8 cellular contexts compared by ENCODE assay signal in genomic region chr1:114755006-114755936, GRCh38. TPM values are rescaled to one million over a fixed set of nuclear protein-coding genes. Genes with fewer than 3 reads are reported as not detected.
DNase-seq lines count a peak whose midpoint lies in the region; ATAC-seq, FAIRE-seq and TF ChIP-seq lines count a peak whose summit lies in the region.

No MANE protein-coding gene starts in this region.

- H3K79me2 ChIP-seq in Loucy (ENCODE audit: insufficient read depth, low read length) (peaks cover 75% of the 10 kb centered on the region), K562 (ENCODE audit: control insufficient read depth, insufficient read depth, low read length) (peaks cover 76% of the 10 kb centered on the region)

- H2AFZ ChIP-seq in Loucy (ENCODE audit: low read length) (no peak overlapping the region), K562 (ENCODE audit: low read depth, low read length) (no peak overlapping the region)

- DNase-seq in CD4-positive, CD25-positive, alpha-beta regulatory T cell: no peak
- DNase-seq in K562 (ENCODE audit: extremely low read depth in 1 of 4, low spot score in 3 of 4): no peak
- DNase-seq in naive B cell: no peak
- DNase-seq in NCI-H1048 (lab: John Stamatoyannopoulos, UW): no peak
- DNase-seq in AG08395 (ENCODE audit: low spot score): no peak

- no peak for FAIRE-seq in K562 (lab: Jason Lieb, UNC)

- TF ChIP-seq POLR2A in K562 (conservative IDR thresholded peaks at IDR 0.05): no peak

- H3K9me2 ChIP-seq in Loucy (replicated peaks; ENCODE audit: low read depth, low read length): no peaks in the 10 kb centered on the region

- H3K27me3 ChIP-seq in CD4-positive, CD25-positive, alpha-beta regulatory T cell (ENCODE audit: control insufficient read depth, insufficient read depth, low read length): no peaks in the 10 kb centered on the region
- H3K27me3 ChIP-seq in Loucy (ENCODE audit: insufficient read depth, low read length, poor library complexity, severe bottlenecking) (peaks cover 3% of the 10 kb centered on the region), K562 (ENCODE audit: control insufficient read depth in 2 of 2, insufficient read depth in 2 of 2, low read length in 2 of 2) (no peaks in the 10 kb centered on the region)

- H3K27ac Mint-ChIP-seq in CD4-positive, CD25-positive, alpha-beta regulatory T cell: peak overlapping the region; percentile 50 to 100 (median 85)
- peak overlapping the region in 4 of 6 donors; percentile 14 to 100 (median 51) for H3K27ac Mint-ChIP-seq in naive B cell

- ATAC-seq in CD4-positive, CD25-positive, alpha-beta regulatory T cell (ENCODE audit: low read depth in 2 of 2): no peak
- ATAC-seq in K562 (no peak), naive B cell (ENCODE audit: low read depth in 2 of 2) (no peak), HG03469 (IDR thresholded peaks at IDR 0.05; ENCODE audit: unreplicated experiment) (no peak), HG03159 (IDR thresholded peaks at IDR 0.05; ENCODE audit: unreplicated experiment) (no peak)

- peaks cover 75% of the 10 kb centered on the region for H3K4me1 ChIP-seq in CD4-positive, CD25-positive, alpha-beta regulatory T cell (ENCODE audit: control insufficient read depth, insufficient read depth, low read length, poor library complexity, severe bottlenecking)
- peaks cover 58% of the 10 kb centered on the region for H3K4me1 ChIP-seq in Loucy (ENCODE audit: insufficient read depth, low read length, poor library complexity, severe bottlenecking)
- H3K4me1 ChIP-seq in K562 (replicated peaks in 1 of 2; ENCODE audit: control insufficient read depth in 2 of 2, insufficient read depth in 2 of 2, low read length in 2 of 2): peaks cover 3 to 33% of the 10 kb centered on the region in 2 experiments; a peak in 4 of 5 replicates

- CTCF ChIA-PET in K562 (lab: Yijun Ruan, JAX; ENCODE audit: low intra/inter-chr PET ratio): no interaction called here

- 10% methylated on average over 7 of the region's 7 CpGs for WGBS in K562 (ENCODE audit: insufficient coverage, low coverage, missing lambda C conversion rate)

- peak overlapping the region; percentile 99 for H3K4me3 ChIP-seq in CD4-positive, CD25-positive, alpha-beta regulatory T cell (ENCODE audit: low read depth, low read length)
- H3K4me3 ChIP-seq in Loucy (ENCODE audit: low read length, poor library complexity, severe bottlenecking) (peak overlapping the region; percentile 93), K562 (peak overlapping the region; percentile 93)

- peaks cover 0 to 5% (median 0%) of the 10 kb centered on the region in 7 donors for H3K9me3 Mint-ChIP-seq in CD4-positive, CD25-positive, alpha-beta regulatory T cell
- peaks cover 0 to 5% (median 0%) of the 10 kb centered on the region in 7 donors for H3K9me3 Mint-ChIP-seq in naive B cell

- peaks cover 1% of the 10 kb centered on the region for H3K36me3 Mint-ChIP-seq in CD4-positive, CD25-positive, alpha-beta regulatory T cell
- H3K36me3 Mint-ChIP-seq in naive B cell: peaks cover 0 to 8% of the 10 kb centered on the region in 2 donors

- POLR2A ChIA-PET in K562 (lab: Yijun Ruan, JAX): interaction anchor here (0.6 to 3.2 kb wide), 9 partner anchors 10 to 1677 kb away, joined by 3 to 17 read pairs (median 4); no protein-coding TSS in a partner anchor

- intact Hi-C loops in K562 (cut with micrococcal nuclease): loop anchor here (5.0 to 10.0 kb wide), 2 partner anchors 173 to 410 kb away; partner anchors contain the start of gene BCAS2

- TF ChIP-seq CTCF in Loucy (conservative IDR thresholded peaks at IDR 0.05; ENCODE audit: low read length) (no peak), K562 (IDR thresholded peaks at IDR 0.05 in 2 of 3, conservative IDR thresholded peaks at IDR 0.05 in 1 of 3; ENCODE audit: insufficient read depth in 2 of 3, low read depth in 1 of 3, low read length in 3 of 3) (no peak)

- H3K4me2 ChIP-seq in Loucy (ENCODE audit: low read depth, low read length, poor library complexity, severe bottlenecking): peak overlapping the region; percentile 94
- H3K4me2 ChIP-seq in K562 (ENCODE audit: insufficient read depth, low read length): peak overlapping the region; percentile 100

- peaks cover 12% of the 10 kb centered on the region for H3K27me3 Mint-ChIP-seq in CD4-positive, CD25-positive, alpha-beta regulatory T cell
- no peaks in the 10 kb centered on the region for H3K27me3 Mint-ChIP-seq in naive B cell

- no peak for TF ChIP-seq RAD21 in K562 (CRISPR knock-in tag; conservative IDR thresholded peaks at IDR 0.05 in 1 of 2, IDR thresholded peaks at IDR 0.05 in 1 of 2)

- H3K9me3 ChIP-seq in CD4-positive, CD25-positive, alpha-beta regulatory T cell (ENCODE audit: control insufficient read depth in 2 of 2, low read length in 2 of 2): no peaks in the 10 kb centered on the region
- no peaks in the 10 kb centered on the region for H3K9me3 ChIP-seq in Loucy (ENCODE audit: insufficient read depth, low read depth, low read length)
- H3K9me3 ChIP-seq in K562 (replicated peaks; ENCODE audit: control insufficient read depth, insufficient read depth, low read depth, low read length): peaks cover 6% of the 10 kb centered on the region

- no peaks in the 10 kb centered on the region for H3K9me1 ChIP-seq in K562 (ENCODE audit: control insufficient read depth, insufficient read depth, low read length)

- peak overlapping the region; percentile 100 for H3K27ac ChIP-seq in CD4-positive, CD25-positive, alpha-beta regulatory T cell (ENCODE audit: insufficient read depth, low read length, poor library complexity, severe bottlenecking)
- H3K27ac ChIP-seq in K562 (ENCODE audit: extremely low read depth, low read depth, low read length): no peak overlapping the region

- peaks cover 44 to 80% (median 72%) of the 10 kb centered on the region in 4 donors for H3K4me1 Mint-ChIP-seq in CD4-positive, CD25-positive, alpha-beta regulatory T cell
- peaks cover 58 to 78% (median 72%) of the 10 kb centered on the region in 3 donors for H3K4me1 Mint-ChIP-seq in naive B cell

- no TSS peak for BruUV-seq in K562 (replicated peaks; lab: Mats Ljungman, UMichigan)

- peak overlapping the region; percentile 97 to 100 (median 98) for H3K4me3 Mint-ChIP-seq in CD4-positive, CD25-positive, alpha-beta regulatory T cell
- peak overlapping the region; percentile 33 to 100 (median 98) for H3K4me3 Mint-ChIP-seq in naive B cell

- no peak for TF ChIP-seq EP300 in K562 (IDR thresholded peaks at IDR 0.05; ENCODE audit: low read length)

- H3K9ac ChIP-seq in Loucy (ENCODE audit: low read depth, low read length, poor library complexity, severe bottlenecking): peak overlapping the region; percentile 97
- peak overlapping the region in 1 of 2 experiments; percentile 100; a peak in 2 of 4 replicates for H3K9ac ChIP-seq in K562 (ENCODE audit: insufficient read depth in 1 of 2, low read depth in 2 of 2, low read length in 2 of 2)

- peaks cover 6% of the 10 kb centered on the region for H3K36me3 ChIP-seq in CD4-positive, CD25-positive, alpha-beta regulatory T cell (ENCODE audit: control insufficient read depth, insufficient read depth, low read length)
- peaks cover 6% of the 10 kb centered on the region; the same call in 1 of the 2 replicates for H3K36me3 ChIP-seq in Loucy (ENCODE audit: insufficient read depth, low read length)
- peaks cover 53% of the 10 kb centered on the region for H3K36me3 ChIP-seq in K562 (ENCODE audit: control insufficient read depth, insufficient read depth, low read length)

- peaks cover 70% of the 10 kb centered on the region for H4K20me1 ChIP-seq in Loucy (ENCODE audit: insufficient read depth, low read length, poor library complexity, severe bottlenecking)
- peaks cover 62% of the 10 kb centered on the region for H4K20me1 ChIP-seq in K562 (replicated peaks; ENCODE audit: control insufficient read depth, insufficient read depth, low read length)

- H3F3A ChIP-seq in Loucy (ENCODE audit: low read depth): no peaks in the 10 kb centered on the region

- in situ Hi-C loops in K562 (cut with MboI): no loop called here

RNA-seq across cellular contexts. Expression of gene CSDE1, which starts 2.5 kb away (rescaled TPM):
- total RNA-seq in CD4-positive, CD25-positive, alpha-beta regulatory T cell: 641 TPM
- polyA plus RNA-seq in CD4-positive, CD25-positive, alpha-beta regulatory T cell: 100 to 1,000 TPM; 363 to 395 (median 367) TPM
- total RNA-seq in K562 (2011; cell fraction: chromatin; rRNA removed; ENCODE audit: low replicate concordance): 115 and 267 TPM in 2 replicates
- 68.3 and 72.0 TPM in 2 replicates for total RNA-seq in K562 (2011; cell fraction: nucleolus; rRNA removed)
- 119 and 159 TPM in 2 replicates for total RNA-seq in K562 (2011; cell fraction: nucleoplasm; rRNA removed)
- total RNA-seq in K562 (2014; rRNA removed) (403 and 417 TPM in 2 replicates), K562 (2014; rRNA removed; fragmentation: Illumina TruSeq; extraction: Trizol) (491 and 540 TPM in 2 replicates), K562 (2015; rRNA removed; fragmentation: Illumina TruSeq; extraction: Trizol) (489 and 519 TPM in 2 replicates), K562 (2021) (490 and 538 TPM in 2 replicates)
- polyA plus RNA-seq in K562 (2011; rRNA removed) (293 and 344 TPM in 2 replicates), K562 (2014; fragmentation: Illumina TruSeq; extraction: Trizol) (404 and 453 TPM in 2 replicates), K562 (2014; fragmentation: Nextera tagmentation; extraction: Ambion mirVana) (100 to 1,000 TPM; 174 to 365 TPM), K562 (2014; rRNA removed) (250 and 262 TPM in 2 replicates), naive B cell (ENCODE audit: low read depth in 6 of 6) (100 to 1,000 TPM; 313 to 339 (median 320) TPM)
- 77.3 and 177 TPM in 2 replicates for polyA plus RNA-seq in K562 (2011; cell fraction: cytosol; rRNA removed)
- polyA plus RNA-seq in K562 (2011; cell fraction: nucleus; rRNA removed): 163 and 234 TPM in 2 replicates
- 294 and 854 TPM in 2 replicates for polyA plus RNA-seq in K562 (2012)
- polyA minus RNA-seq in K562 (2011; rRNA and poly(A)+ RNA removed): 1,116 and 1,163 TPM in 2 replicates
- polyA minus RNA-seq in K562 (2011; cell fraction: cytosol; rRNA and poly(A)+ RNA removed): 213 and 256 TPM in 2 replicates
- 82.3 and 182 TPM in 2 replicates for polyA minus RNA-seq in K562 (2011; cell fraction: nucleus; rRNA and poly(A)+ RNA removed)

RNA-seq across cellular contexts. Expression of gene SIKE1, which starts 25.2 kb away (rescaled TPM):
- 51.3 TPM for total RNA-seq in CD4-positive, CD25-positive, alpha-beta regulatory T cell
- polyA plus RNA-seq in CD4-positive, CD25-positive, alpha-beta regulatory T cell: 10 to 100 TPM; 28.0 to 39.3 (median 34.6) TPM
- total RNA-seq in K562 (2011; cell fraction: chromatin; rRNA removed; ENCODE audit: low replicate concordance): 33.9 and 50.7 TPM in 2 replicates
- 36.4 and 47.5 TPM in 2 replicates for total RNA-seq in K562 (2011; cell fraction: nucleolus; rRNA removed)
- 41.2 and 48.9 TPM in 2 replicates for total RNA-seq in K562 (2011; cell fraction: nucleoplasm; rRNA removed)
- total RNA-seq in K562 (2014; rRNA removed) (144 and 145 TPM in 2 replicates), K562 (2014; rRNA removed; fragmentation: Illumina TruSeq; extraction: Trizol) (80.2 and 84.5 TPM in 2 replicates), K562 (2015; rRNA removed; fragmentation: Illumina TruSeq; extraction: Trizol) (63.6 and 67.4 TPM in 2 replicates), K562 (2021) (76.3 and 80.8 TPM in 2 replicates)
- polyA plus RNA-seq in K562 (2011; rRNA removed) (91.1 and 98.0 TPM in 2 replicates), K562 (2014; fragmentation: Illumina TruSeq; extraction: Trizol) (45.9 and 56.3 TPM in 2 replicates), K562 (2014; fragmentation: Nextera tagmentation; extraction: Ambion mirVana) (10 to 100 TPM; 21.8 to 31.4 TPM), K562 (2014; rRNA removed) (103 TPM in 2 replicates), naive B cell (ENCODE audit: low read depth in 6 of 6) (10 to 100 TPM; 29.1 to 44.2 (median 36.3) TPM)
- 44.0 and 50.8 TPM in 2 replicates for polyA plus RNA-seq in K562 (2011; cell fraction: cytosol; rRNA removed)
- polyA plus RNA-seq in K562 (2011; cell fraction: nucleus; rRNA removed): 47.8 and 51.2 TPM in 2 replicates
- polyA plus RNA-seq in K562 (2012): 34.4 and 70.7 TPM in 2 replicates
- polyA minus RNA-seq in K562 (2011; rRNA and poly(A)+ RNA removed): 112 and 117 TPM in 2 replicates
- polyA minus RNA-seq in K562 (2011; cell fraction: cytosol; rRNA and poly(A)+ RNA removed): 33.7 and 49.5 TPM in 2 replicates
- 52.5 and 60.4 TPM in 2 replicates for polyA minus RNA-seq in K562 (2011; cell fraction: nucleus; rRNA and poly(A)+ RNA removed)

RNA-seq across cellular contexts. Expression of gene NRAS, which starts 38.7 kb away (rescaled TPM):
- total RNA-seq in CD4-positive, CD25-positive, alpha-beta regulatory T cell: 33.6 TPM
- polyA plus RNA-seq in CD4-positive, CD25-positive, alpha-beta regulatory T cell: 10 to 100 TPM; 25.4 to 35.8 (median 27.6) TPM
- total RNA-seq in K562 (2011; cell fraction: chromatin; rRNA removed; ENCODE audit: low replicate concordance): 6.6 and 16.1 TPM in 2 replicates
- 6.3 and 6.6 TPM in 2 replicates for total RNA-seq in K562 (2011; cell fraction: nucleolus; rRNA removed)
- total RNA-seq in K562 (2011; cell fraction: nucleoplasm; rRNA removed): 13.1 and 23.9 TPM in 2 replicates
- 48.8 and 54.0 TPM in 2 replicates for total RNA-seq in K562 (2014; rRNA removed)
- total RNA-seq in K562 (2014; rRNA removed; fragmentation: Illumina TruSeq; extraction: Trizol): 94.5 and 107 TPM in 2 replicates
- total RNA-seq in K562 (2015; rRNA removed; fragmentation: Illumina TruSeq; extraction: Trizol): 75.7 and 84.1 TPM in 2 replicates
- total RNA-seq in K562 (2021): 60.3 and 60.6 TPM in 2 replicates
- 56.1 and 76.7 TPM in 2 replicates for polyA plus RNA-seq in K562 (2011; rRNA removed)
- 18.1 and 33.5 TPM in 2 replicates for polyA plus RNA-seq in K562 (2011; cell fraction: cytosol; rRNA removed)
- 7.7 and 9.0 TPM in 2 replicates for polyA plus RNA-seq in K562 (2011; cell fraction: nucleus; rRNA removed)
- 43.0 and 46.9 TPM in 2 replicates for polyA plus RNA-seq in K562 (2012)
- polyA plus RNA-seq in K562 (2014; fragmentation: Illumina TruSeq; extraction: Trizol): 64.2 and 75.4 TPM in 2 replicates
- polyA plus RNA-seq in K562 (2014; fragmentation: Nextera tagmentation; extraction: Ambion mirVana): 10 to 100 TPM; 58.2 to 79.7 TPM
- polyA plus RNA-seq in K562 (2014; rRNA removed): 40.7 and 49.0 TPM in 2 replicates
- 132 and 140 TPM in 2 replicates for polyA minus RNA-seq in K562 (2011; rRNA and poly(A)+ RNA removed)
- 35.5 and 51.2 TPM in 2 replicates for polyA minus RNA-seq in K562 (2011; cell fraction: cytosol; rRNA and poly(A)+ RNA removed)
- polyA minus RNA-seq in K562 (2011; cell fraction: nucleus; rRNA and poly(A)+ RNA removed): 7.1 and 13.3 TPM in 2 replicates
- polyA plus RNA-seq in naive B cell (ENCODE audit: low read depth in 6 of 6): 10 to 100 TPM; 36.5 to 53.8 (median 46.8) TPM

RNA-seq across cellular contexts. Expression of gene AMPD1, which starts 59.9 kb away (rescaled TPM):
- 0.69 TPM for total RNA-seq in CD4-positive, CD25-positive, alpha-beta regulatory T cell
- polyA plus RNA-seq in CD4-positive, CD25-positive, alpha-beta regulatory T cell: not detected
- 0.63 TPM in 1 of 2 replicates, not detected in the other for total RNA-seq in K562 (2011; cell fraction: chromatin; rRNA removed; ENCODE audit: low replicate concordance)
- total RNA-seq in K562 (2011; cell fraction: nucleolus; rRNA removed): not detected in 2 replicates
- total RNA-seq in K562 (2011; cell fraction: nucleoplasm; rRNA removed): not detected in 2 replicates
- total RNA-seq in K562 (2014; rRNA removed) (not detected in 2 replicates), K562 (2014; rRNA removed; fragmentation: Illumina TruSeq; extraction: Trizol) (not detected in 2 replicates), K562 (2015; rRNA removed; fragmentation: Illumina TruSeq; extraction: Trizol) (not detected in 2 replicates), K562 (2021) (not detected in 2 replicates)
- polyA plus RNA-seq in K562 (2011; rRNA removed) (0.04 and 0.08 TPM in 2 replicates), K562 (2014; fragmentation: Illumina TruSeq; extraction: Trizol) (not detected in 2 replicates), K562 (2014; fragmentation: Nextera tagmentation; extraction: Ambion mirVana) (not detected), K562 (2014; rRNA removed) (0.17 TPM in 1 of 2 replicates, not detected in the other), naive B cell (ENCODE audit: low read depth in 6 of 6) (not detected)
- 0.04 TPM in 1 of 2 replicates, not detected in the other for polyA plus RNA-seq in K562 (2011; cell fraction: cytosol; rRNA removed)
- polyA plus RNA-seq in K562 (2011; cell fraction: nucleus; rRNA removed): 0.04 TPM in 1 of 2 replicates, not detected in the other
- not detected in 2 replicates for polyA plus RNA-seq in K562 (2012)
- polyA minus RNA-seq in K562 (2011; rRNA and poly(A)+ RNA removed): not detected in 2 replicates
- not detected in 2 replicates for polyA minus RNA-seq in K562 (2011; cell fraction: cytosol; rRNA and poly(A)+ RNA removed)
- polyA minus RNA-seq in K562 (2011; cell fraction: nucleus; rRNA and poly(A)+ RNA removed): not detected in 2 replicates
